In the genomic region with DNA sequence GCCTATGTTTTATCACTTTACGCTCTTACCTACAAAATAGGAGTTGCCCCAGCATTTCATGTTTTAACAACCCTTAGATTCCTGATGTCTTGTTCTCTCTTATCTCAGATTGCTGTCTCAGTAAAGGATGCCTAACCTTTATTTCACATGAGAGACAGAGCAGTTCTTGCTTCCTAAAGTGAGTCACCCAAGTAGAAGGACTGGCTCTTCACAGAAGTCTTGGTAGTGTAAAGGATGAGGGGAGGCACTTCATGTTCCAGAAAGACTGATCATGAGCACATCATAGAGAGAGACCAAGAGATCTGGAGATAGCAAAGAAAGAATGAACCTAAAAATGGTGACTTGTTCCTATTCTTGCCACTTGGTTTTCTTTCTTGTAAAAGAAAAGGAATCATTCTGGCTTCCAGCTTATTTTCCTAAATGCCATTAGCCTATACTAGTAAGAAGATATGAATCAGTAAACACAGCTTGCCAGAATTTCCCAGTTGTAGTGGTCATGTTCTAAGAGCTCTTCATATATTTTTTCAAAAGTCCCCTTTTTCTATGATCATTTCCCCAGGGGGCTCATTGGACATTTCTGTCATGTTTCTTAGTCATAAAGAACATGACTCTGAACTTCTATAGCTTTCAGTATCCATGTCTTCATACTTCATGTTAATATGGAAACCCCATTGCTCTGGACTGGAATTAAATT, we compare ENCODE assay signal across 10 cellular contexts. TPM values are rescaled to one million over a fixed set of nuclear protein-coding genes. Genes with fewer than 3 reads are reported as not detected.
DNase-seq lines count a peak whose midpoint lies in the region; ATAC-seq and TF ChIP-seq lines count a peak whose summit lies in the region.
"Had no signal": no experiment of that assay in that cellular context is flagged by ENCODE, and none has a peak within 500 bp of the region (broad histone marks: within the 10 kb centered on the region; RNA-seq: fewer than 3 reads in every experiment).

No MANE protein-coding gene starts in this region.

- ATAC-seq in GM18505 (IDR thresholded peaks at IDR 0.05; ENCODE audit: unreplicated experiment) (peak; percentile 78), GM21423 (IDR thresholded peaks at IDR 0.05; ENCODE audit: unreplicated experiment) (peak; percentile 81), HG03196 (IDR thresholded peaks at IDR 0.05; ENCODE audit: unreplicated experiment) (peak; percentile 71)

- TF ChIP-seq EP300 in ovary (IDR thresholded peaks at IDR 0.05): no peak

- H3K27ac ChIP-seq in dorsolateral prefrontal cortex: peak overlapping the region in 49 of 59 donors; percentile 0 to 83 (median 46)
- H3K27ac ChIP-seq in A673 (ENCODE audit: low read depth, low read length, poor library complexity, severe bottlenecking): no peak overlapping the region
- no peak overlapping the region for H3K27ac ChIP-seq in ovary
- H3K27ac ChIP-seq: parathyroid adenoma had no signal

- no TSS peak for BruUV-seq in A673 (replicated peaks; lab: Mats Ljungman, UMichigan)

- H3K27me3 ChIP-seq in dorsolateral prefrontal cortex: no peaks in the 10 kb centered on the region
- no peaks in the 10 kb centered on the region for H3K27me3 ChIP-seq in BE2C
- no peaks in the 10 kb centered on the region for H3K27me3 ChIP-seq in A673 (replicated peaks; ENCODE audit: insufficient read depth, low read depth, low read length, poor library complexity)
- no peaks in the 10 kb centered on the region for H3K27me3 ChIP-seq in ovary

- intact Hi-C loops in dorsolateral prefrontal cortex (cut with DNase I) (loop anchor here in 1 of 2 donors (10.0 kb wide), 2 partner anchors 51 to 599 kb away; partner anchors contain the start of gene MAPRE2), A673 (cut with micrococcal nuclease; ENCODE audit: unreplicated experiment) (no loop called here), ovary (cut with DNase I) (no loop called here)

- TF ChIP-seq CTCF in dorsolateral prefrontal cortex (IDR thresholded peaks at IDR 0.05 in 54 of 56, conservative IDR thresholded peaks at IDR 0.05 in 2 of 56; ENCODE audit: low read depth in 1 of 56, partially characterized antibody in 56 of 56) (no peak), BE2C (IDR thresholded peaks at IDR 0.05; ENCODE audit: low read depth, low read length) (no peak), A673 (conservative IDR thresholded peaks at IDR 0.05; ENCODE audit: low read depth, low read length) (no peak), ovary (IDR thresholded peaks at IDR 0.05) (no peak)

- DNase-seq in dorsolateral prefrontal cortex (no peak), NCI-H82 (lab: John Stamatoyannopoulos, UW) (no peak), BE2C (no peak), A673 (ENCODE audit: low spot score) (no peak), ovary (no peak)
- DNase-seq: activated effector memory CD4-positive, alpha-beta T cell treated with anti-CD3 and anti-CD28 coated beads, Interleukin-2, amount 50 U/mL, for 16 hours had no signal

- H3K36me3 ChIP-seq in BE2C (no peaks in the 10 kb centered on the region; the same call in 1 of the 2 replicates), A673 (ENCODE audit: insufficient read depth, low read length, poor library complexity, severe bottlenecking) (no peaks in the 10 kb centered on the region), ovary (no peaks in the 10 kb centered on the region)

- POLR2A ChIA-PET in A673 (lab: Charles Lee; ENCODE audit: low non-redundant PET): no interaction called here

- no peak overlapping the region for H3K4me3 ChIP-seq in dorsolateral prefrontal cortex
- H3K4me3 ChIP-seq in BE2C (ENCODE audit: low read depth, low read length): no peak overlapping the region
- H3K4me3 ChIP-seq in A673 (ENCODE audit: low read depth, low read length, poor library complexity, severe bottlenecking): no peak overlapping the region
- H3K4me3 ChIP-seq in ovary: no peak overlapping the region

- WGBS in ovary, 3 donors: 71 to 88% (median 83%) methylated on average over 1 of the region's 1 CpG

- TF ChIP-seq POLR2A in GM18505 (IDR thresholded peaks at IDR 0.05; ENCODE audit: borderline replicate concordance, extremely low read depth, insufficient read depth, insufficient read length): no peak
- no peak for TF ChIP-seq POLR2A in ovary (IDR thresholded peaks at IDR 0.05)

- CTCF ChIA-PET in A673 (lab: Charles Lee): no interaction called here

- H3K4me1 ChIP-seq in BE2C (no peaks in the 10 kb centered on the region), A673 (ENCODE audit: insufficient read depth, low read length, poor library complexity, severe bottlenecking) (no peaks in the 10 kb centered on the region), ovary (ENCODE audit: insufficient read depth) (peaks cover 3% of the 10 kb centered on the region)
- H3K4me1 ChIP-seq: parathyroid adenoma had no signal

- H3K9me3 ChIP-seq in BE2C (no peaks in the 10 kb centered on the region), A673 (ENCODE audit: low read depth, low read length, poor library complexity, severe bottlenecking) (no peaks in the 10 kb centered on the region), ovary (no peaks in the 10 kb centered on the region)

RNA-seq across cellular contexts. Expression of gene MAPRE2, which starts 54.9 kb away (rescaled TPM):
- total RNA-seq in dorsolateral prefrontal cortex (100 to 1,000 TPM; 105 to 278 (median 202) TPM), A673 (2021) (14.7 and 16.4 TPM in 2 replicates), ovary (10 to 100 TPM; 19.6 to 31.9 (median 27.8) TPM)
- 42.2 TPM for polyA plus RNA-seq in BE2C (2012; ENCODE audit: insufficient read depth, insufficient read length, low read depth)
- polyA plus RNA-seq in ovary: 10 to 100 TPM; 16.2 to 59.9 TPM

Comparison
In these comparisons a context has a peak if more than half of its experiments do, and no peak if none do; other contexts are left out.
1. H3K27ac ChIP-seq: peak in dorsolateral prefrontal cortex (49 of 59); none in A673 (single experiment) and ovary (0 of 2).
2. Peak in every context shown above with its lines, with median percentiles within 50 percentile points of each other: ATAC-seq.